ENCODE assay signal across 9 cellular contexts in genomic region chr20:56630086-56630493, GRCh38. TPM values are rescaled to one million over a fixed set of nuclear protein-coding genes. Genes with fewer than 3 reads are reported as not detected.
DNase-seq lines count a peak whose midpoint lies in the region; ATAC-seq and TF ChIP-seq lines count a peak whose summit lies in the region.
"Had no signal": no experiment of that assay in that cellular context is flagged by ENCODE, and none has a peak within 500 bp of the region (broad histone marks: within the 10 kb centered on the region; RNA-seq: fewer than 3 reads in every experiment).

No MANE protein-coding gene starts in this region.

- peak; percentile 34 for TF ChIP-seq CTCF in BE2C (IDR thresholded peaks at IDR 0.05; ENCODE audit: low read depth, low read length)
- no peak for TF ChIP-seq CTCF in HL-60 (IDR thresholded peaks at IDR 0.05; ENCODE audit: insufficient read depth, low read length)
- TF ChIP-seq CTCF in WERI-Rb-1 (IDR thresholded peaks at IDR 0.05; ENCODE audit: low read depth, low read length), result peak; percentile 57
- peak; percentile 97 for TF ChIP-seq CTCF in glutamatergic neuron (IDR thresholded peaks at IDR 0.05; ENCODE audit: partially characterized antibody, unreplicated experiment)
- peak; percentile 47 to 74 (median 70) for TF ChIP-seq CTCF in sigmoid colon (IDR thresholded peaks at IDR 0.05)

- 1 to 2% methylated on average over 38 of the region's 38 CpGs for WGBS in sigmoid colon, 2 donors

- peak; percentile 29 for DNase-seq in BE2C
- DNase-seq in HL-60 (ENCODE audit: low read depth in 1 of 2, low spot score in 1 of 2), result peak; percentile 6 to 12
- no peak for DNase-seq in WERI-Rb-1
- DNase-seq in glutamatergic neuron, result peak; percentile 88
- peak; percentile 81 for DNase-seq in sigmoid colon
- no peak for DNase-seq in activated effector memory CD4-positive, alpha-beta T cell treated with Interleukin-2 at 50 U/mL for 16 hours
- no peak for DNase-seq in hypothalamus (lab: John Stamatoyannopoulos, UW)

- H3K27ac ChIP-seq in HL-60 (replicated peaks), result no peak overlapping the region
- no peak overlapping the region for H3K27ac ChIP-seq in WERI-Rb-1
- peak overlapping the region; percentile 76 to 83 (median 82) for H3K27ac ChIP-seq in sigmoid colon

- no peak for TF ChIP-seq POLR2A in sigmoid colon (IDR thresholded peaks at IDR 0.05)

- no peak for TF ChIP-seq EP300 in sigmoid colon (IDR thresholded peaks at IDR 0.05)

- H3K4me3 Mint-ChIP-seq in glutamatergic neuron (ENCODE audit: unreplicated experiment), result peak overlapping the region; percentile 91

- H3K27me3 ChIP-seq in BE2C (peaks cover 93% of the 10 kb centered on the region), HL-60 (ENCODE audit: insufficient read depth, poor library complexity, severe bottlenecking) (peaks cover 88% of the 10 kb centered on the region), WERI-Rb-1 (ENCODE audit: insufficient read depth, low read depth, severe bottlenecking) (peaks cover 99% of the 10 kb centered on the region), sigmoid colon (peaks cover 40 to 90% (median 69%) of the 10 kb centered on the region in 3 donors)

- peaks cover 9% of the 10 kb centered on the region for H3K36me3 Mint-ChIP-seq in glutamatergic neuron (ENCODE audit: unreplicated experiment)
- H3K36me3 Mint-ChIP-seq: memory B cell had no signal

- peak overlapping the region; percentile 73 for H3K27ac Mint-ChIP-seq in glutamatergic neuron (ENCODE audit: unreplicated experiment)
- H3K27ac Mint-ChIP-seq: memory B cell had no signal

- H3K4me3 ChIP-seq in BE2C (ENCODE audit: low read depth, low read length) (no peak overlapping the region), HL-60 (replicated peaks; ENCODE audit: insufficient read depth, low read length) (no peak overlapping the region), WERI-Rb-1 (ENCODE audit: low read depth, low read length) (peak overlapping the region; percentile 4; the same call in 1 of the 2 replicates), sigmoid colon (peak overlapping the region; percentile 59 to 68 (median 64))

- peaks cover 10% of the 10 kb centered on the region for H3K9me3 Mint-ChIP-seq in glutamatergic neuron (ENCODE audit: unreplicated experiment)
- H3K9me3 Mint-ChIP-seq: memory B cell had no signal

- no peak for ATAC-seq in HG02571 (IDR thresholded peaks at IDR 0.05; ENCODE audit: unreplicated experiment)

- no peaks in the 10 kb centered on the region for H3K9me3 ChIP-seq in BE2C
- H3K9me3 ChIP-seq in WERI-Rb-1 (ENCODE audit: severe bottlenecking), result peaks cover 3% of the 10 kb centered on the region
- H3K9me3 ChIP-seq in sigmoid colon, result no peaks in the 10 kb centered on the region

- intact Hi-C loops in sigmoid colon (cut with DNase I), result loop anchor here (1.0 to 5.0 kb wide), 6 partner anchors 159 to 342 kb away; no protein-coding TSS in a partner anchor

- H3K4me1 ChIP-seq in BE2C (no peaks in the 10 kb centered on the region), sigmoid colon (peaks cover 0 to 67% (median 57%) of the 10 kb centered on the region in 4 donors)

- H3K4me1 Mint-ChIP-seq in glutamatergic neuron (ENCODE audit: low read depth, unreplicated experiment), result peaks cover 26% of the 10 kb centered on the region
- H3K4me1 Mint-ChIP-seq: memory B cell had no signal

- H3K36me3 ChIP-seq in BE2C (no peaks in the 10 kb centered on the region), WERI-Rb-1 (no peaks in the 10 kb centered on the region), sigmoid colon (no peaks in the 10 kb centered on the region)

- H3K27me3 Mint-ChIP-seq in glutamatergic neuron (ENCODE audit: unreplicated experiment), result peaks cover 11% of the 10 kb centered on the region

RNA-seq across cellular contexts. Expression of gene TFAP2C, which starts 1.0 kb away (rescaled TPM):
- not detected for polyA plus RNA-seq in BE2C (2012; ENCODE audit: insufficient read depth, insufficient read length, low read depth)
- total RNA-seq in glutamatergic neuron (ENCODE audit: unreplicated experiment) (35.3 TPM), sigmoid colon (1 to 10 TPM; 1.6 to 5.3 (median 3.5) TPM)
- polyA plus RNA-seq in sigmoid colon, result under 1 TPM in 1 of 3 donors, not detected in 2; 0.99 TPM

Comparison
In these comparisons a context has a peak if more than half of its experiments do, and no peak if none do; other contexts are left out.
1. DNase-seq: peak in BE2C (single experiment), HL-60 (2 of 2), glutamatergic neuron (single experiment) and sigmoid colon (single experiment); none in WERI-Rb-1 (single experiment), activated effector memory CD4-positive, alpha-beta T cell treated with Interleukin-2 at 50 U/mL for 16 hours (single experiment) and hypothalamus (0 of 51).
2. H3K4me3 ChIP-seq: peak in WERI-Rb-1 (single experiment) and sigmoid colon (4 of 4); none in BE2C (single experiment) and HL-60 (single experiment).
3. H3K27ac ChIP-seq: peak in sigmoid colon (4 of 4); none in HL-60 (single experiment) and WERI-Rb-1 (single experiment).